In the genomic region with DNA sequence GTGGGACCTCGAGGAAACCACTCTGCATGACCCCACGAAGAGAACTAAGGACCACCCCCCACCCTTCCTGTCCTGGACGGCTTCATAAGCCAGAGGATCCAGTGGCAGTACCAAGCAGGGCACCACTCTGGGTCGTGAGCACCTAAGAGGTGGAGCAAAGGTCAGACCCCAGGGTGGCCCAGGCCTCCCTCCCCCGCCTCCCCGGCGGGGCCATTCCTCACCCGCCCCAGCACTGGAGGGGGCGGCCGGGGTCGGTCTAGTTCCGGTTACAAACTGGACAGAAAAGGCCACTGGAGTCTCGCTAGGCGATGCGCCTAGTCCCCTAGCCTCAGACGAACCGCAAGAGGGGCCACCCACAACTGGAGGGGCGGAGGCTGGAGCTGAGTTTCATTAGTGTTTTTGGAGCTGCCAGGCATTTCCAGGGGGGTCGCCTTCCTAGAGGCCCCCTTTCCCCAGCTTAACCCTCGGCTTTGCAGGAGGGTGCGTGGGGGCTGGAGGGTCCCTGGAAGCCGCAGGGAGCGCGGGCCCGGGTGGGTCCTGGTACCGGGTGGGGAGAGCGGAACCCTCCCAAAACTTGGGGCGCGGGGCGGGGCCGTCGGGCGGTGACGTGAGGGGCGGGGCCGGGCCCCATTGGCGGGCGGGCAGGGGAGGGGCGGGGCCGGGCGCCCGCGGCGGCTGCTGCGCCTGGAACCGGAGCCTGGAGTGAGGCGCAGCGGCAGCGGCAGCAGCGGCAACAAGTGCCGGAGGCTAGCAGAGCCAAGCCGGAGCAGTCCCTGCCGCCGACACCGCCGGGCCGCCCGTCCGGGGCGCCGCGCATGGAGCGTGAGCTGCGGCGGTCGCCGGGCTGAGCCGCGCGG, we compare ENCODE assay signal across 8 cellular contexts. TPM values are rescaled to one million over a fixed set of nuclear protein-coding genes. Genes with fewer than 3 reads are reported as not detected.
DNase-seq lines count a peak whose midpoint lies in the region; ATAC-seq and TF ChIP-seq lines count a peak whose summit lies in the region.

Gene B3GNT2, plus strand, starts transcription at position 695 of the 857 bp plus-strand sequence. CDS start 26,106 bp downstream, outside the sequence.

- peak within 1 kb of the TSS; percentile 97 for H3K27ac Mint-ChIP-seq in activated CD4-positive, alpha-beta T cell treated with anti-CD3 and anti-CD28 coated beads, Interleukin-2, amount 10 ng/mL, durations not matched to agents 7 days and 5 days

- peak; percentile 74 for DNase-seq in NCI-H748 (lab: John Stamatoyannopoulos, UW; ENCODE audit: unreplicated experiment)
- DNase-seq in NCI-H748 treated with DMSO at 0.1 percent for 48 hours (lab: John Stamatoyannopoulos, UW): no peak
- peak; percentile 5 for DNase-seq in NCI-H446 treated with DMSO at 0.1 percent for 48 hours (lab: John Stamatoyannopoulos, UW)
- peak; percentile 81 for DNase-seq in activated CD4-positive, alpha-beta T cell treated with anti-CD3 and anti-CD28 coated beads, Interleukin-2, amount 10 ng/mL, durations not matched to agents 7 days and 5 days
- DNase-seq in coronary artery (ENCODE audit: low spot score): peak; percentile 86
- peak; percentile 75 to 89 for DNase-seq in left colon
- peak; percentile 81 for DNase-seq in stimulated activated CD4-positive, alpha-beta T cell treated with anti-CD3 and anti-CD28 coated beads, Interleukin-1b, Interleukin-23, amount 100 ng/mL, for 48 hours

- ATAC-seq in HG02885 (IDR thresholded peaks at IDR 0.05; ENCODE audit: poor library complexity, unreplicated experiment) (peak; percentile 55), left colon (peak; percentile 78)

- H3K36me3 Mint-ChIP-seq in activated CD4-positive, alpha-beta T cell treated with anti-CD3 and anti-CD28 coated beads, Interleukin-2, amount 10 ng/mL, durations not matched to agents 7 days and 5 days (ENCODE audit: low read depth): peaks cover 12% of the 10 kb centered on the region

- peak within 1 kb of the TSS; percentile 92 to 97 for H3K27ac ChIP-seq in coronary artery

- CTCF ChIA-PET in activated CD4-positive, alpha-beta T cell treated with anti-CD3 and anti-CD28 coated beads, Interleukin-2, amount 10 ng/mL, durations not matched to agents 7 days and 5 days (lab: Charles Lee): interaction anchor here (1.0 to 1.4 kb wide), 2 partner anchors 37 to 136 kb away, joined by 3 to 4 read pairs; no protein-coding TSS in a partner anchor

- intact Hi-C loops in left colon (cut with DNase I, micrococcal nuclease): loop anchor here in 1 of 2 donors (5.0 kb wide), 1 partner anchor 217 kb away; no protein-coding TSS in a partner anchor

- peak within 1 kb of the TSS; percentile 90 for H3K4me3 ChIP-seq in coronary artery

- POLR2A ChIA-PET in activated CD4-positive, alpha-beta T cell treated with anti-CD3 and anti-CD28 coated beads, Interleukin-2, amount 10 ng/mL, durations not matched to agents 7 days and 5 days (lab: Charles Lee): interaction anchor here (1.0 kb wide), 1 partner anchor 107 kb away, joined by 7 read pairs; no protein-coding TSS in a partner anchor

- H3K27me3 Mint-ChIP-seq in activated CD4-positive, alpha-beta T cell treated with anti-CD3 and anti-CD28 coated beads, Interleukin-2, amount 10 ng/mL, durations not matched to agents 7 days and 5 days: peaks cover 3% of the 10 kb centered on the region

- H3K4me1 Mint-ChIP-seq in activated CD4-positive, alpha-beta T cell treated with anti-CD3 and anti-CD28 coated beads, Interleukin-2, amount 10 ng/mL, durations not matched to agents 7 days and 5 days: peaks cover 42% of the 10 kb centered on the region

- no peak for TF ChIP-seq CTCF in coronary artery (IDR thresholded peaks at IDR 0.05)

- H3K4me3 Mint-ChIP-seq in activated CD4-positive, alpha-beta T cell treated with anti-CD3 and anti-CD28 coated beads, Interleukin-2, amount 10 ng/mL, durations not matched to agents 7 days and 5 days: peak within 1 kb of the TSS; percentile 89

- H3K9me3 Mint-ChIP-seq in activated CD4-positive, alpha-beta T cell treated with anti-CD3 and anti-CD28 coated beads, Interleukin-2, amount 10 ng/mL, durations not matched to agents 7 days and 5 days: no peaks in the 10 kb centered on the region

RNA-seq across cellular contexts. Expression of gene B3GNT2, which starts in this region (rescaled TPM):
- total RNA-seq in activated CD4-positive, alpha-beta T cell treated with anti-CD3 and anti-CD28 coated beads, Interleukin-2, amount 10 ng/mL, durations not matched to agents 7 days and 5 days: 10 to 100 TPM; 28.0 to 30.6 TPM
- total RNA-seq in left colon: 10 to 100 TPM; 27.6 to 49.5 TPM
